Comparison of ENCODE assay signal across 8 cellular contexts in the genomic region with DNA sequence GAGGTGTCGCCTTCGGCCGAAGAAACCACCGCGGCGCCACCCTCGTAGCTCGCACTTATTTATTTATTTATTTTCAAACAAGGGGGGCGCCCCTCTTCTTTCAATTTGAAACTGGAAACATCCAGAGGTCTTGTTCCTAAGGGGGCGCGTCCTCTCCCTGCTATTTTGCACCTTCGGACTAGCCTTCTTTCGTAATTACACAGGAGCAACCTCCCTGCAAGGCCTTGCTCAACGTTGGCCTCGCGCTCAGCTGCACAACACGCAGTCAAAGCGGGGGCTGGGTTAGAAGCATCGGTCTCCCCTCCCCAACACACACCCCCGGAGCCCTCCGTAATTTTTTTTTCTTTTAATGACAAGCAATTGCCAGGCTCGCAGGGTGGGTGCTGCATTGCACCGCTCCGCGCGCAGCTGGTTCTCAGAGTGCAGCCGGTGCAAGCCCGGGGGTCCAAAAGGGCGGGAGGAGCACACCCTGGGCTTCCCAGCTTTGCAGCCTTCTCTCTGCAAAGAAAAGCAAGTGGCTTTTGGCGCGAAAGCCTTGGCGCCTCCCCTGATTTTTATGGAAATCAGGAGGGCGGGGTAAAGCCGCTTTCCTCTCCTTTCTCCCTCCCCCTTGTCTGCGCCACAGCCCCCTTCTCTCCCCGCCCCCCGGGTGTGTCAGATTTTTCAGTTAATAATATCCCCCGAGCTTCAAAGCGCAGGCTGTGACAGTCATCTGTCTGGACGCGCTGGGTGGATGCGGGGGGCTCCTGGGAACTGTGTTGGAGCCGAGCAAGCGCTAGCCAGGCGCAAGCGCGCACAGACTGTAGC. TPM values are rescaled to one million over a fixed set of nuclear protein-coding genes. Genes with fewer than 3 reads are reported as not detected.
DNase-seq lines count a peak whose midpoint lies in the region; ATAC-seq and TF ChIP-seq lines count a peak whose summit lies in the region.

A gene (plus strand): TSS at position 697 of the 807 bp plus-strand sequence. CDS start 1,515 bp downstream, outside the sequence.

- H3K36me3 ChIP-seq in ES-I3 (ENCODE audit: insufficient read depth, low read length) = no peaks in the 10 kb centered on the region; the same call in 1 of the 2 replicates
- peaks cover 0 to 1% (median 0%) of the 10 kb centered on the region in 9 donors for H3K36me3 ChIP-seq in heart right ventricle

- no peaks in the 10 kb centered on the region for H3K9me3 ChIP-seq in ES-I3 (ENCODE audit: control insufficient read depth, insufficient read depth, low read length)
- H3K9me3 ChIP-seq in heart right ventricle = no peaks in the 10 kb centered on the region

- intact Hi-C loops in heart right ventricle (cut with DNase I) = loop anchor here (1.0 to 10.0 kb wide), 20 partner anchors 277 to 817 kb away; no protein-coding TSS in a partner anchor

- peaks cover 31% of the 10 kb centered on the region for H3K4me1 ChIP-seq in ES-I3 (ENCODE audit: insufficient read depth, low read length)
- H3K4me1 ChIP-seq in heart right ventricle = peaks cover 4 to 52% (median 45%) of the 10 kb centered on the region in 9 donors

- WGBS in heart right ventricle, 2 donors = 1% methylated on average over 47 of the region's 47 CpGs

- ATAC-seq in HG02884 (IDR thresholded peaks at IDR 0.05; ENCODE audit: unreplicated experiment) (peak; percentile 13), heart right ventricle (peak; percentile 28 to 83 (median 50)), omental fat pad (ENCODE audit: low FRiP score) (peak; percentile 25), HG03045 (IDR thresholded peaks at IDR 0.05; ENCODE audit: unreplicated experiment) (no peak), HG02970 (IDR thresholded peaks at IDR 0.05; ENCODE audit: low FRiP score, unreplicated experiment) (no peak)
- peak; percentile 50 for ATAC-seq in activated naive CD8-positive, alpha-beta T cell treated with anti-CD3 and anti-CD28 coated beads, Interleukin-2, amount 50 U/mL, for 24 hours

- peaks cover 63% of the 10 kb centered on the region for H3K27me3 Mint-ChIP-seq in activated naive CD8-positive, alpha-beta T cell treated with anti-CD3 and anti-CD28 coated beads, Interleukin-2, amount 50 U/mL, for 24 hours

- H3K4me3 Mint-ChIP-seq in activated naive CD8-positive, alpha-beta T cell treated with anti-CD3 and anti-CD28 coated beads, Interleukin-2, amount 50 U/mL, for 24 hours = peak within 1 kb of the TSS; percentile 70

- H3K27ac ChIP-seq in heart right ventricle = peak within 1 kb of the TSS in 4 of 10 donors; percentile 9 to 53 (median 38)

- H3K4me3 ChIP-seq in heart right ventricle = peak within 1 kb of the TSS; percentile 40 to 75 (median 57)

- TF ChIP-seq CTCF in heart right ventricle (IDR thresholded peaks at IDR 0.05) (peak in 7 of 9 donors; percentile 2 to 81 (median 77)), omental fat pad (IDR thresholded peaks at IDR 0.05) (no peak)

- H3K9me3 Mint-ChIP-seq in activated naive CD8-positive, alpha-beta T cell treated with anti-CD3 and anti-CD28 coated beads, Interleukin-2, amount 50 U/mL, for 24 hours = no peaks in the 10 kb centered on the region

- peak within 1 kb of the TSS; percentile 83 for H3K9ac ChIP-seq in ES-I3 (ENCODE audit: low read depth, low read length)

- DNase-seq in NCI-H69 (lab: John Stamatoyannopoulos, UW) (peak; percentile 100), heart right ventricle (peak; percentile 27 to 65), omental fat pad (ENCODE audit: low spot score) (no peak)
- peak; percentile 40 for DNase-seq in activated naive CD8-positive, alpha-beta T cell treated with anti-CD3 and anti-CD28 coated beads, Interleukin-2, amount 50 U/mL, for 24 hours

- H3K27me3 ChIP-seq in heart right ventricle = peaks cover 0 to 67% (median 38%) of the 10 kb centered on the region in 7 donors

- peaks cover 32% of the 10 kb centered on the region for H3K4me1 Mint-ChIP-seq in activated naive CD8-positive, alpha-beta T cell treated with anti-CD3 and anti-CD28 coated beads, Interleukin-2, amount 50 U/mL, for 24 hours

- no peaks in the 10 kb centered on the region for H3K36me3 Mint-ChIP-seq in activated naive CD8-positive, alpha-beta T cell treated with anti-CD3 and anti-CD28 coated beads, Interleukin-2, amount 50 U/mL, for 24 hours (ENCODE audit: low read depth)

- no peak within 1 kb of the TSS for H3K27ac Mint-ChIP-seq in activated naive CD8-positive, alpha-beta T cell treated with anti-CD3 and anti-CD28 coated beads, Interleukin-2, amount 50 U/mL, for 24 hours

RNA-seq across cellular contexts. Expression of the gene that starts here (rescaled TPM):
- total RNA-seq in heart right ventricle (1 to 10 TPM in 2 of 10 donors, under 1 TPM in 8; 0.14 to 1.4 (median 0.61) TPM), omental fat pad (under 1 TPM in 2 of 4 donors, not detected in 2; 0.19 to 0.47 TPM)
- polyA plus RNA-seq in heart right ventricle = under 1 TPM; 0.35 to 0.37 TPM

Comparison
In these comparisons a context has a peak if more than half of its experiments do, and no peak if none do; other contexts are left out.
1. Peak in ATAC-seq in omental fat pad; RNA of the gene not detected or under 1 TPM.
2. ATAC-seq: peak in HG02884 (single experiment), activated naive CD8-positive, alpha-beta T cell treated with anti-CD3 and anti-CD28 coated beads, Interleukin-2, amount 50 U/mL, for 24 hours (single experiment) and heart right ventricle (8 of 8); none in HG03045 (single experiment) and HG02970 (single experiment).
3. CTCF ChIP-seq: peak in heart right ventricle (7 of 9); none in omental fat pad (0 of 3).